ENCODE assay signal across 9 cellular contexts in the genomic region with DNA sequence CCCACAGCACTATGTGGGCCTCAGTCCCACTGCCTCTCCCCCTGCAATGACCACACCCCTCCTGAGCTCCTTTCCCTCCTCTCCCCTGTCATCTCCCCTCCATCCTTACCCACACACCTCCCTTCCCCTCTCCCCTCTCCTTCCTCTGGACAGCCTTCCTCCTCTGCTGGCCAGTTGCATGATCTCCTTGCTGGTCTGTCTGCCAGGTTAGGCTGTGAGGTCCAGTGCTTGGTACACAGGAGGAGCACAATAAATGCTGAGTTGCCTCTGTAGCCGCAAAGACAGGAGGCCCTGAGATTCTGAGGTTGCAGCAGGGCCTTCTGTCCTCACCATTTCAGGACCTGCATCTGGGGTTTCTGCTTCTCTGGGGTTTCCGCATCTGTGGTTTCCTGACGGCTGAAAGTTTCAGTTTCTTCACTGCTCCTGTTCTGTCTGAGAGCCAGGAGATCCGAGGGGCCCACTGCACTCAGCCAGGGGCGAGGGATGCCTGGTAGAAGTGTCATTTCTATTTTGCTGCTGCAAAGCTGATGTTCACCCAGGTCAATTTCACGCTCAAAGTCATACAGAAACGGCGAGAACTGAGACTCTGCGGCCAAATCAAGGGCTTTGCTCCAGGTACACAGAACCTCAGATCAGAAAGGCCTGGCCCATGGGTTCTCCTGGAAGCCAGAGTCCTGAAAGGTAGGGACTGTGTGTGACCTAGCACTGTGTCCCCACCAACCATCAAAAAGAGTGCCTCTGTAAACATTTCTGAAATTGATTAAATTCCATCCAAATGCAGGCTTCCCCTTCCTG. TPM values are rescaled to one million over a fixed set of nuclear protein-coding genes. Genes with fewer than 3 reads are reported as not detected.
DNase-seq lines count a peak whose midpoint lies in the region; ATAC-seq and TF ChIP-seq lines count a peak whose summit lies in the region.
"Had no signal": no experiment of that assay in that cellular context is flagged by ENCODE, and none has a peak within 500 bp of the region (broad histone marks: within the 10 kb centered on the region; RNA-seq: fewer than 3 reads in every experiment).

No MANE protein-coding gene starts in this region.

- H3K36me3 ChIP-seq in vagina, result no peaks in the 10 kb centered on the region

- H3K4me3 Mint-ChIP-seq in nephron progenitor cell (no peak overlapping the region), endothelial cell (ENCODE audit: unreplicated experiment) (no peak overlapping the region)

- no peak overlapping the region for H3K27ac ChIP-seq in vagina

- H3K4me1 Mint-ChIP-seq in nephron progenitor cell (peaks cover 53% of the 10 kb centered on the region), endothelial cell (ENCODE audit: unreplicated experiment) (peaks cover 6% of the 10 kb centered on the region)

- no peak for TF ChIP-seq POLR2A in vagina (IDR thresholded peaks at IDR 0.05)

- H3K4me3 ChIP-seq in vagina, result no peak overlapping the region

- no peaks in the 10 kb centered on the region for H3K4me1 ChIP-seq in vagina

- TF ChIP-seq CTCF in nephron progenitor cell (IDR thresholded peaks at IDR 0.05) (no peak), endothelial cell (IDR thresholded peaks at IDR 0.05; ENCODE audit: unreplicated experiment) (no peak), vagina (IDR thresholded peaks at IDR 0.05) (no peak)

- H3K27me3 Mint-ChIP-seq in nephron progenitor cell (ENCODE audit: low read depth, poor library complexity), result peaks cover 5% of the 10 kb centered on the region
- H3K27me3 Mint-ChIP-seq in endothelial cell (ENCODE audit: unreplicated experiment), result peaks cover 13% of the 10 kb centered on the region

- H3K27ac Mint-ChIP-seq in nephron progenitor cell (peak overlapping the region; percentile 92), endothelial cell (ENCODE audit: unreplicated experiment) (no peak overlapping the region)

- H3K9me3 ChIP-seq in vagina, result no peaks in the 10 kb centered on the region

- intact Hi-C loops in vagina (cut with DNase I), result loop anchor here (10.0 kb wide), 2 partner anchors 74 to 184 kb away; a partner anchor contains a TSS

- DNase-seq in activated CD4-positive, alpha-beta T cell treated with anti-CD3 and anti-CD28 coated beads for 1 hour, result peak; percentile 12
- DNase-seq in nephron progenitor cell (no peak), endothelial cell (ENCODE audit: low spot score) (no peak), vagina (ENCODE audit: extremely low spot score in 2 of 2) (no peak), DMS53 treated with DMSO at 0.1 percent for 48 hours (lab: John Stamatoyannopoulos, UW; ENCODE audit: unreplicated experiment) (no peak)

- peak; percentile 64 for ATAC-seq in GM18873 (IDR thresholded peaks at IDR 0.05; ENCODE audit: low FRiP score, unreplicated experiment)
- peak; percentile 87 for ATAC-seq in HG03025 (IDR thresholded peaks at IDR 0.05; ENCODE audit: low FRiP score, unreplicated experiment)
- no peak for ATAC-seq in GM19397 (IDR thresholded peaks at IDR 0.05; ENCODE audit: unreplicated experiment)

- no peaks in the 10 kb centered on the region for H3K9me3 Mint-ChIP-seq in nephron progenitor cell
- no peaks in the 10 kb centered on the region for H3K9me3 Mint-ChIP-seq in endothelial cell (ENCODE audit: unreplicated experiment)

- H3K36me3 Mint-ChIP-seq in nephron progenitor cell (ENCODE audit: low read depth), result no peaks in the 10 kb centered on the region
- no peaks in the 10 kb centered on the region for H3K36me3 Mint-ChIP-seq in endothelial cell (ENCODE audit: low read depth, unreplicated experiment)

- no peaks in the 10 kb centered on the region for H3K27me3 ChIP-seq in vagina

RNA-seq across cellular contexts. Expression of a gene that starts 4.6 kb away (rescaled TPM):
- total RNA-seq in endothelial cell (ENCODE audit: unreplicated experiment) (not detected), vagina (not detected)
- total RNA-seq: epithelial cell of proximal tubule had no signal
